Comparison of ENCODE assay signal across 8 cellular contexts in genomic region chr9:98074119-98074990, GRCh38. TPM values are rescaled to one million over a fixed set of nuclear protein-coding genes. Genes with fewer than 3 reads are reported as not detected.
A peak's percentile ranks its signal among the peaks of the same experiment; 100 is the strongest.
DNase-seq lines count a peak whose midpoint lies in the region; ATAC-seq and TF ChIP-seq lines count a peak whose summit lies in the region.

No MANE protein-coding gene starts in this region.

- POLR2A ChIA-PET in activated CD8-positive, alpha-beta T cell treated with anti-CD3 and anti-CD28 coated beads, Interleukin-2, amount 10 ng/mL, durations not matched to agents 7 days and 5 days (lab: Charles Lee) = interaction anchor here (0.6 to 1.6 kb wide), 2 partner anchors 42 to 181 kb away, joined by 3 to 7 read pairs; partner anchors contain the start of gene TBC1D2

- peaks cover 18% of the 10 kb centered on the region for H3K4me1 ChIP-seq in ACC112 (ENCODE audit: control insufficient read depth, insufficient read depth, low read length, unreplicated experiment)

- H3K4me1 Mint-ChIP-seq in activated CD8-positive, alpha-beta T cell treated with anti-CD3 and anti-CD28 coated beads, Interleukin-2, amount 10 ng/mL, durations not matched to agents 7 days and 5 days (ENCODE audit: low read depth) = peaks cover 37% of the 10 kb centered on the region
- peaks cover 21 to 23% of the 10 kb centered on the region in 2 donors for H3K4me1 Mint-ChIP-seq in effector memory CD8-positive, alpha-beta T cell (ENCODE audit: low read depth in 2 of 2)
- H3K4me1 Mint-ChIP-seq in mesothelial cell of epicardium = peaks cover 3% of the 10 kb centered on the region

- no peaks in the 10 kb centered on the region for H3K27me3 ChIP-seq in ACC112 (ENCODE audit: insufficient read depth, low read length)

- TF ChIP-seq CTCF in GM13976 (IDR thresholded peaks at IDR 0.05; ENCODE audit: borderline replicate concordance, control extremely low read depth, extremely low read depth, insufficient read depth, missing control alignments) (peak; percentile 88), mesothelial cell of epicardium (IDR thresholded peaks at IDR 0.05; ENCODE audit: unreplicated experiment) (peak; percentile 95)

- H3K79me2 ChIP-seq in ACC112 (ENCODE audit: control insufficient read depth, insufficient read depth, low read length, unreplicated experiment) = peaks cover 30% of the 10 kb centered on the region

- peak; percentile 28 for ATAC-seq in activated CD8-positive, alpha-beta T cell treated with anti-CD3 and anti-CD28 coated beads, Interleukin-2, amount 10 ng/mL, durations not matched to agents 7 days and 5 days
- peak; percentile 40 for ATAC-seq in effector memory CD8-positive, alpha-beta T cell (replicated peaks)
- ATAC-seq in HG03469 (IDR thresholded peaks at IDR 0.05; ENCODE audit: unreplicated experiment) = no peak

- H3K9me3 Mint-ChIP-seq in activated CD8-positive, alpha-beta T cell treated with anti-CD3 and anti-CD28 coated beads, Interleukin-2, amount 10 ng/mL, durations not matched to agents 7 days and 5 days (ENCODE audit: insufficient read depth) = no peaks in the 10 kb centered on the region
- no peaks in the 10 kb centered on the region for H3K9me3 Mint-ChIP-seq in effector memory CD8-positive, alpha-beta T cell
- no peaks in the 10 kb centered on the region for H3K9me3 Mint-ChIP-seq in mesothelial cell of epicardium

- DNase-seq in GM13976 (ENCODE audit: low spot score) (peak; percentile 77), NCI-H2227 treated with DMSO at 0.1 percent for 48 hours (lab: John Stamatoyannopoulos, UW) (peak; percentile 49), mesothelial cell of epicardium (ENCODE audit: low spot score in 2 of 2, unreplicated experiment in 2 of 2) (peak; percentile 57 to 86)
- DNase-seq in activated CD8-positive, alpha-beta T cell treated with anti-CD3 and anti-CD28 coated beads, Interleukin-2, amount 10 ng/mL, durations not matched to agents 7 days and 5 days = peak; percentile 73
- peak; percentile 65 to 74 (median 66) for DNase-seq in effector memory CD8-positive, alpha-beta T cell
- DNase-seq in stimulated activated CD8-positive, alpha-beta memory T cell treated with anti-CD3 and anti-CD28 coated beads, Interleukin-7, amount 100 ng/mL, for 1 hour (ENCODE audit: low read depth in 2 of 2) = peak; percentile 31 to 55

- H3K36me3 Mint-ChIP-seq in activated CD8-positive, alpha-beta T cell treated with anti-CD3 and anti-CD28 coated beads, Interleukin-2, amount 10 ng/mL, durations not matched to agents 7 days and 5 days (ENCODE audit: low read depth) = peaks cover 24% of the 10 kb centered on the region
- peaks cover 45% of the 10 kb centered on the region for H3K36me3 Mint-ChIP-seq in effector memory CD8-positive, alpha-beta T cell (ENCODE audit: insufficient read depth)
- H3K36me3 Mint-ChIP-seq in mesothelial cell of epicardium = peaks cover 9% of the 10 kb centered on the region

- H2AFZ ChIP-seq in ACC112 (ENCODE audit: low read length, unreplicated experiment) = no peak overlapping the region

- no peak overlapping the region for H3K4me3 Mint-ChIP-seq in activated CD8-positive, alpha-beta T cell treated with anti-CD3 and anti-CD28 coated beads, Interleukin-2, amount 10 ng/mL, durations not matched to agents 7 days and 5 days
- peak overlapping the region; percentile 33 to 55 for H3K4me3 Mint-ChIP-seq in effector memory CD8-positive, alpha-beta T cell
- no peak overlapping the region for H3K4me3 Mint-ChIP-seq in mesothelial cell of epicardium

- CTCF ChIA-PET in activated CD8-positive, alpha-beta T cell treated with anti-CD3 and anti-CD28 coated beads, Interleukin-2, amount 10 ng/mL, durations not matched to agents 7 days and 5 days (lab: Charles Lee) = interaction anchor here (0.6 to 3.2 kb wide), 31 partner anchors 9 to 311 kb away, joined by 3 to 27 read pairs (median 4); partner anchors contain the start of genes TBC1D2 and TRIM14

- H3K4me3 ChIP-seq in ACC112 (ENCODE audit: low read depth, low read length) = no peak overlapping the region

- in situ Hi-C loops in GM13976 (cut with MboI; ENCODE audit: low sequenced_read_pairs, unreplicated experiment) = loop anchor here (5.0 kb wide), 1 partner anchor 183 kb away; the partner anchor contains the start of gene TBC1D2

- H3K27ac Mint-ChIP-seq in activated CD8-positive, alpha-beta T cell treated with anti-CD3 and anti-CD28 coated beads, Interleukin-2, amount 10 ng/mL, durations not matched to agents 7 days and 5 days = peak overlapping the region; percentile 77
- peak overlapping the region; percentile 85 to 93 for H3K27ac Mint-ChIP-seq in effector memory CD8-positive, alpha-beta T cell
- H3K27ac Mint-ChIP-seq in mesothelial cell of epicardium = peak overlapping the region; percentile 18

- peaks cover 11% of the 10 kb centered on the region; the same call in 1 of the 2 replicates for H3K36me3 ChIP-seq in ACC112 (ENCODE audit: insufficient read depth, low read length)

- no peaks in the 10 kb centered on the region for H3K27me3 Mint-ChIP-seq in activated CD8-positive, alpha-beta T cell treated with anti-CD3 and anti-CD28 coated beads, Interleukin-2, amount 10 ng/mL, durations not matched to agents 7 days and 5 days (ENCODE audit: low read depth)
- H3K27me3 Mint-ChIP-seq in effector memory CD8-positive, alpha-beta T cell = no peaks in the 10 kb centered on the region
- H3K27me3 Mint-ChIP-seq in mesothelial cell of epicardium (ENCODE audit: low read depth) = no peaks in the 10 kb centered on the region

- H3K27ac ChIP-seq in ACC112 (ENCODE audit: low read depth, low read length) = peak overlapping the region; percentile 66

RNA-seq across cellular contexts. Expression of gene NANS, which starts 17.8 kb away (rescaled TPM):
- 10 to 100 TPM; 45.5 to 46.6 TPM for total RNA-seq in activated CD8-positive, alpha-beta T cell treated with anti-CD3 and anti-CD28 coated beads, Interleukin-2, amount 10 ng/mL, durations not matched to agents 7 days and 5 days
- 36.7 to 39.5 TPM (median 36.9 TPM) in 3 replicates for total RNA-seq in mesothelial cell of epicardium

RNA-seq across cellular contexts. Expression of gene TRIM14, which starts 44.7 kb away (rescaled TPM):
- 10 to 100 TPM; 85.2 to 90.5 TPM for total RNA-seq in activated CD8-positive, alpha-beta T cell treated with anti-CD3 and anti-CD28 coated beads, Interleukin-2, amount 10 ng/mL, durations not matched to agents 7 days and 5 days
- total RNA-seq in mesothelial cell of epicardium = 10.1 to 12.2 TPM (median 11.5 TPM) in 3 replicates

Comparison
In these comparisons a context has a peak if more than half of its experiments do, and no peak if none do; other contexts are left out.
1. H3K27ac Mint-ChIP-seq: peak in every context shown above with its lines; median percentile 89 in effector memory CD8-positive, alpha-beta T cell; 77 in activated CD8-positive, alpha-beta T cell treated with anti-CD3 and anti-CD28 coated beads, Interleukin-2, amount 10 ng/mL, durations not matched to agents 7 days and 5 days; 18 in mesothelial cell of epicardium.
2. H3K4me3 Mint-ChIP-seq: peak in effector memory CD8-positive, alpha-beta T cell (2 of 2); none in activated CD8-positive, alpha-beta T cell treated with anti-CD3 and anti-CD28 coated beads, Interleukin-2, amount 10 ng/mL, durations not matched to agents 7 days and 5 days (single experiment) and mesothelial cell of epicardium (single experiment).
3. Peak in every context shown above with its lines, with median percentiles within 50 percentile points of each other: DNase-seq.